8 cellular contexts compared by ENCODE assay signal in the genomic region with DNA sequence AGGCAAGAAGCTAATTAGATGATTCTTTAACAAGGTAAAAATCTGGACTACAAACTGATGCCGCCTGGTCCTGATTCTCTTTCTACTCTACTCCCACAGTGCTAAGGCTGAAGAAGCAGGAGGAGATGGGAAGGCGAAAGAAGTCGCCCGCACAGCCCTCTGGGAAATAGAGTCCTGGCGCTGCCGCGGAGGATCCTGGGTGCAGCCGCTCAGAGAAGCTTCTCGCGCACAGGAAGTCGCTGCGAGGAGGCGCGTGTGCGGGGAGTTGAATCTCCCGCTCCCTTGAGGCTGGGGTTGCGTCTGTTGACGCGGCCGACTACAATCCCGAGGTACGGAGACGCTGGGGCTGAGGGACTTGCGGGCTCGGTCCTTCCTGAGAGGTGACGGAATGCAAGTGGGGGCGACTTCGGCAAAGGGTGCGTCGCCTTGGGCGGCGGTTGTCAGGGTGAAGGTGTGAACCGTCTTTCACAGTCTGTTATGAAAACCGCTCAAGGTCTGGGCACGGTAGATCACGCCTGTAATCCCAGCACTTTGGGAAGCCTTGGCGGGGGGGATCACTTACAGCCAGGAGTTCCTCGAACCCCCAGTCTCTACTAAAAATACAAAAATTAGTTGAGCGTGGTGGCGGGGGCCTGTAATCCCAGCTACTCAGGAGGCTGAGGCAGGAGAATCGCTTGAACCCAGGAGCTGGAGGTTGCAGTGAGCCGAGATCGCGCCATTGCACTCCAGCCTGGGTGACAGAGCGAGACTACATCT. TPM values are rescaled to one million over a fixed set of nuclear protein-coding genes. Genes with fewer than 3 reads are reported as not detected.
DNase-seq lines count a peak whose midpoint lies in the region; ATAC-seq, FAIRE-seq and TF ChIP-seq lines count a peak whose summit lies in the region.

A gene (plus strand): TSS at position 212 of the 756 bp plus-strand sequence. CDS start 5,078 bp downstream, outside the sequence.

- peaks cover 79% of the 10 kb centered on the region for H3K79me2 ChIP-seq in keratinocyte (ENCODE audit: control insufficient read depth, insufficient read depth, low read length)

- DNase-seq in NCI-H2171 treated with DMSO at 0.1 percent for 48 hours (lab: John Stamatoyannopoulos, UW) (peak; percentile 99), bronchial epithelial cell (ENCODE audit: low read depth) (no peak), keratinocyte (ENCODE audit: low read depth, low spot score) (peak; percentile 65)
- peak; percentile 92 for DNase-seq in stimulated activated CD4-positive, alpha-beta T cell treated with anti-CD3 and anti-CD28 coated beads, Interleukin-15, amount 100 ng/mL, for 24 hours

- no peak for FAIRE-seq in bronchial epithelial cell (lab: Jason Lieb, UNC)
- no peak for FAIRE-seq in keratinocyte (lab: Jason Lieb, UNC)

- H3K4me2 ChIP-seq in keratinocyte (ENCODE audit: control insufficient read depth, extremely low read depth, insufficient read depth, low read depth, low read length): peak within 1 kb of the TSS; percentile 94

- no peaks in the 10 kb centered on the region for H3K27me3 ChIP-seq in bronchial epithelial cell (ENCODE audit: control insufficient read depth, insufficient read depth, low read length)
- no peaks in the 10 kb centered on the region for H3K27me3 ChIP-seq in keratinocyte (ENCODE audit: control insufficient read depth, extremely low read depth, insufficient read depth, low read length)

- TF ChIP-seq CTCF in 22Rv1 (IDR thresholded peaks at IDR 0.05): no peak
- no peak for TF ChIP-seq CTCF in WI38 (IDR thresholded peaks at IDR 0.05; ENCODE audit: low read depth, low read length)
- TF ChIP-seq CTCF in bronchial epithelial cell (IDR thresholded peaks at IDR 0.05; ENCODE audit: insufficient read depth, low read length, severe bottlenecking): no peak
- TF ChIP-seq CTCF in keratinocyte (optimal IDR thresholded peaks at IDR 0.05 in 1 of 3, IDR thresholded peaks at IDR 0.05 in 1 of 3, conservative IDR thresholded peaks at IDR 0.05 in 1 of 3; ENCODE audit: extremely low read depth in 1 of 3, insufficient read depth in 2 of 3, low read length in 3 of 3): no peak

- ATAC-seq in GM18508 (IDR thresholded peaks at IDR 0.05; ENCODE audit: insufficient read depth, unreplicated experiment) (peak; percentile 34), HG02973 (IDR thresholded peaks at IDR 0.05; ENCODE audit: unreplicated experiment) (peak; percentile 54)

- H3K36me3 ChIP-seq in bronchial epithelial cell (ENCODE audit: control insufficient read depth, insufficient read depth, low read length) (peaks cover 2% of the 10 kb centered on the region), keratinocyte (ENCODE audit: control insufficient read depth in 2 of 2, extremely low read depth in 1 of 2, insufficient read depth in 2 of 2, low read length in 2 of 2) (peaks cover 6 to 12% of the 10 kb centered on the region in 2 experiments)

- peak within 1 kb of the TSS; percentile 97 for H2AFZ ChIP-seq in keratinocyte (ENCODE audit: control insufficient read depth, low read length)

- H3K9me1 ChIP-seq in keratinocyte (ENCODE audit: control insufficient read depth, extremely low read depth, insufficient read depth, low read length): no peaks in the 10 kb centered on the region

- H3K27ac ChIP-seq in 22Rv1: peak within 1 kb of the TSS; percentile 73
- peak within 1 kb of the TSS; percentile 93 for H3K27ac ChIP-seq in keratinocyte (ENCODE audit: control insufficient read depth, insufficient read depth, low read length)

- H3K9ac ChIP-seq in keratinocyte (ENCODE audit: control insufficient read depth, extremely low read depth, insufficient read depth, low read length): peak within 1 kb of the TSS; percentile 98

- no peaks in the 10 kb centered on the region for H3K9me3 ChIP-seq in keratinocyte (ENCODE audit: control insufficient read depth, low read depth, low read length)

- dilution Hi-C loops in keratinocyte (cut with MboI; ENCODE audit: extremely low pct_ligation_motif_present, low sequenced_read_pairs): no loop called here

- H3K4me1 ChIP-seq in keratinocyte (ENCODE audit: control insufficient read depth, extremely low read depth, insufficient read depth, low read length): peaks cover 10% of the 10 kb centered on the region

- H4K20me1 ChIP-seq in keratinocyte (ENCODE audit: control insufficient read depth, extremely low read depth, insufficient read depth, low read length): no peaks in the 10 kb centered on the region

- peak within 1 kb of the TSS; percentile 99 for H3K4me3 ChIP-seq in WI38 (ENCODE audit: low read depth, low read length)
- peak within 1 kb of the TSS; percentile 92 for H3K4me3 ChIP-seq in bronchial epithelial cell (ENCODE audit: low read depth, low read length)
- H3K4me3 ChIP-seq in keratinocyte (ENCODE audit: control insufficient read depth in 2 of 3, extremely low read depth in 1 of 3, insufficient read depth in 2 of 3, low read depth in 1 of 3, low read length in 3 of 3): peak within 1 kb of the TSS; percentile 73 to 97 (median 95)

RNA-seq across cellular contexts. Expression of the gene that starts here (rescaled TPM):
- total RNA-seq in bronchial epithelial cell: 9.9 and 13.7 TPM in 2 replicates
- 5.4 to 9.3 TPM (median 7.7 TPM) in 3 replicates for polyA plus RNA-seq in keratinocyte
- 4.8 TPM for polyA plus RNA-seq in keratinocyte (2011; ENCODE audit: low read depth)
- polyA plus RNA-seq in keratinocyte (2011; cell fraction: cytosol; rRNA removed): 5.4 and 8.0 TPM in 2 replicates
- polyA plus RNA-seq in keratinocyte (2011; cell fraction: nucleus; rRNA removed): 11.7 and 12.4 TPM in 2 replicates
- 3.9 and 7.3 TPM in 2 replicates for polyA plus RNA-seq in keratinocyte (2012; ENCODE audit: low replicate concordance)
- 6.4 to 11.6 TPM (median 9.3 TPM) in 3 replicates for polyA minus RNA-seq in keratinocyte
- 7.3 TPM for polyA minus RNA-seq in keratinocyte (2011; cell fraction: cytosol; rRNA and poly(A)+ RNA removed)
- polyA minus RNA-seq in keratinocyte (2011; cell fraction: nucleus; rRNA and poly(A)+ RNA removed): 7.2 and 9.9 TPM in 2 replicates
